Comparison of ENCODE assay signal across 19 cellular contexts in genomic region chr15:33374181-33375006, GRCh38.
"Had no signal": no experiment of that assay in that cellular context is flagged by ENCODE, and none has a peak within 500 bp of the region (broad histone marks: within the 10 kb centered on the region; RNA-seq: fewer than 3 reads in every experiment).

No MANE protein-coding gene starts in this region.

- H3K36me3 ChIP-seq: breast epithelium, transverse colon had no signal

- H3K27me3 ChIP-seq: breast epithelium, transverse colon had no signal

- H3K4me1 ChIP-seq: breast epithelium, transverse colon had no signal

- DNase-seq: activated CD4-positive, alpha-beta T cell treated with anti-CD3 and anti-CD28 coated beads, Interleukin-2, amount 10 ng/mL, durations not matched to agents 7 days and 5 days; activated CD8-positive, alpha-beta T cell treated with anti-CD3 and anti-CD28 coated beads, Interleukin-2, amount 10 ng/mL, durations not matched to agents 7 days and 5 days; activated naive CD4-positive, alpha-beta T cell treated with anti-CD3 and anti-CD28 coated beads for 36 hours; activated T-cell treated with anti-CD3 and anti-CD28 coated beads, Interleukin-2, amount 50 U/mL, for 24 hours; aorta; cerebellar nuclear complex; cortex of kidney; effector CD4-positive, alpha-beta T cell; hypothalamus; midbrain; nucleus accumbens; posterior cingulate gyrus; stimulated activated CD4-positive, alpha-beta T cell treated with anti-CD3 and anti-CD28 coated beads, Interleukin-2, amount 100 ng/mL, for 24 hours; stimulated activated naive CD8-positive, alpha-beta T cell treated with anti-CD3 and anti-CD28 coated beads, Interleukin-15, Interleukin-2, amounts not matched to agents 100 U/mL and 50 U/mL, for 24 hours; substantia nigra; transverse colon had no signal

- H3K9me3 ChIP-seq: breast epithelium, transverse colon had no signal

- H3K27ac ChIP-seq: breast epithelium, transverse colon had no signal

- H3K4me3 ChIP-seq: breast epithelium, transverse colon had no signal

- ATAC-seq: activated CD4-positive, CD25-positive, alpha-beta regulatory T cell treated with anti-CD3 and anti-CD28 coated beads, Interleukin-2, amount 50 U/mL, for 24 hours; activated CD8-positive, alpha-beta T cell treated with anti-CD3 and anti-CD28 coated beads, Interleukin-2, amount 10 ng/mL, durations not matched to agents 7 days and 5 days; esophagus mucosa; stimulated activated naive CD8-positive, alpha-beta T cell treated with anti-CD3 and anti-CD28 coated beads, Interleukin-15, Interleukin-2, amounts not matched to agents 100 U/mL and 50 U/mL, for 24 hours had no signal
